Comparison of ENCODE assay signal across 13 cellular contexts in the genomic region with DNA sequence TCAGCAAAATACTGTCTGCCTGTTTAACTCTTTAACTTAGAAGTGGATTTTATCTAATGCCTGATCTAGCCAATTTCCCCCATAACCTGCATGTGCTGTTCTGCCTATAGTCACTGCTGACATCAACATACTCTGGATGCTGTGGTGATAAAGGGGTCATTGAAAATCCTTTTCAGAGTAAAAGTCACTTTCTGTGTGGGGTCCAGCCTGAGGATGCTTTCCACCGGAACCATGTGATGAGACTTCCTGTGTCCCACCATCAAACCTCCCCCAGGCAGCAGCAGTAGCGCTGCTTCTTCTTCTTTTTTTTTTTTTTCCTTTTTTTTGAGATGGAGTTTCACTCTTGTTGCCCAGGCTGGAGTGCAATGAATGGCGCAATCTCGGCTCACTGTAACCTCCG.
A peak's percentile ranks its signal among the peaks of the same experiment; 100 is the strongest.
DNase-seq lines count a peak whose midpoint lies in the region; ATAC-seq and TF ChIP-seq lines count a peak whose summit lies in the region.
"Had no signal": no experiment of that assay in that cellular context is flagged by ENCODE, and none has a peak within 500 bp of the region (broad histone marks: within the 10 kb centered on the region; RNA-seq: fewer than 3 reads in every experiment).

No MANE protein-coding gene starts in this region.

- H3K9me2 ChIP-seq in OCI-LY7 (ENCODE audit: insufficient read depth, low read length): no peaks in the 10 kb centered on the region

- no peak overlapping the region for H3K27ac ChIP-seq in A673 (ENCODE audit: low read depth, low read length, poor library complexity, severe bottlenecking)
- no peak overlapping the region for H3K27ac ChIP-seq in HEK293 (ENCODE audit: extremely low read depth, low read depth, low read length)
- H3K27ac ChIP-seq in OCI-LY7 (ENCODE audit: low read depth, low read length, poor library complexity, severe bottlenecking): no peak overlapping the region
- no peak overlapping the region for H3K27ac ChIP-seq in left lung

- ATAC-seq in GM21619 (IDR thresholded peaks at IDR 0.05; ENCODE audit: unreplicated experiment): no peak
- no peak for ATAC-seq in left lung

- CTCF ChIA-PET in A673 (lab: Charles Lee) (no interaction called here), HEK293 (lab: Yijun Ruan, JAX) (interaction anchor here (0.6 kb wide), 1 partner anchor 27 kb away, joined by 3 read pairs; no protein-coding TSS in a partner anchor), OCI-LY7 (lab: Charles Lee; ENCODE audit: unreplicated experiment) (no interaction called here)

- no peaks in the 10 kb centered on the region for H3K79me2 ChIP-seq in OCI-LY7 (ENCODE audit: insufficient read depth, low read depth, low read length)

- no peaks in the 10 kb centered on the region for H3K9me3 ChIP-seq in A673 (ENCODE audit: low read depth, low read length, poor library complexity, severe bottlenecking)
- H3K9me3 ChIP-seq in HEK293 (ENCODE audit: control insufficient read depth, insufficient read depth, low read depth, low read length): no peaks in the 10 kb centered on the region
- no peaks in the 10 kb centered on the region for H3K9me3 ChIP-seq in OCI-LY7 (ENCODE audit: low read length)
- no peaks in the 10 kb centered on the region for H3K9me3 ChIP-seq in left lung

- H3K4me1 ChIP-seq in A673 (ENCODE audit: insufficient read depth, low read length, poor library complexity, severe bottlenecking): peaks cover 3% of the 10 kb centered on the region
- H3K4me1 ChIP-seq in HEK293 (ENCODE audit: control insufficient read depth, insufficient read depth, low read length): no peaks in the 10 kb centered on the region
- no peaks in the 10 kb centered on the region for H3K4me1 ChIP-seq in OCI-LY7 (ENCODE audit: insufficient read depth, low read length, poor library complexity, severe bottlenecking)
- no peaks in the 10 kb centered on the region for H3K4me1 ChIP-seq in left lung

- H3K36me3 ChIP-seq in A673 (ENCODE audit: insufficient read depth, low read length, poor library complexity, severe bottlenecking): no peaks in the 10 kb centered on the region
- no peaks in the 10 kb centered on the region for H3K36me3 ChIP-seq in HEK293 (ENCODE audit: control insufficient read depth in 2 of 2, insufficient read depth in 1 of 2, low read length in 2 of 2)
- no peaks in the 10 kb centered on the region for H3K36me3 ChIP-seq in OCI-LY7 (ENCODE audit: insufficient read depth, low read length)
- no peaks in the 10 kb centered on the region for H3K36me3 ChIP-seq in left lung

- POLR2A ChIA-PET in A673 (lab: Charles Lee; ENCODE audit: low non-redundant PET): no interaction called here
- POLR2A ChIA-PET in HEK293 (lab: Yijun Ruan, JAX): no interaction called here
- POLR2A ChIA-PET in OCI-LY7 (lab: Charles Lee): no interaction called here

- H2AFZ ChIP-seq in OCI-LY7 (ENCODE audit: low read length): peak overlapping the region; percentile 65; the same call in 1 of the 2 replicates

- H3K4me2 ChIP-seq in OCI-LY7 (ENCODE audit: low read length): no peak overlapping the region

- TF ChIP-seq CTCF in A673 (conservative IDR thresholded peaks at IDR 0.05; ENCODE audit: low read depth, low read length) (no peak), HEK293 (tag by site-specific recombination; IDR thresholded peaks at IDR 0.05) (no peak), OCI-LY7 (conservative IDR thresholded peaks at IDR 0.05; ENCODE audit: low read length) (no peak), left lung (IDR thresholded peaks at IDR 0.05) (no peak)

- H3K27me3 ChIP-seq in A673 (replicated peaks; ENCODE audit: insufficient read depth, low read depth, low read length, poor library complexity) (no peaks in the 10 kb centered on the region), left lung (no peaks in the 10 kb centered on the region)

- BruUV-seq in A673 (replicated peaks; lab: Mats Ljungman, UMichigan) (no TSS peak), OCI-LY7 (replicated peaks; lab: Mats Ljungman, UMichigan) (no TSS peak)

- intact Hi-C loops in A673 (cut with micrococcal nuclease; ENCODE audit: unreplicated experiment) (no loop called here), OCI-LY7 (cut with micrococcal nuclease; ENCODE audit: unreplicated experiment) (no loop called here), left lung (cut with DNase I) (no loop called here)

- no peaks in the 10 kb centered on the region for H4K20me1 ChIP-seq in OCI-LY7 (ENCODE audit: insufficient read depth, low read length)

- DNase-seq in A673 (ENCODE audit: low spot score) (peak; percentile 4), OCI-LY7 (ENCODE audit: low spot score) (no peak), iPS DF 19.7 (ENCODE audit: low read depth, low spot score) (peak; percentile 9), AG08395 (ENCODE audit: low spot score) (no peak), left lung (no peak)
- DNase-seq: GF-D8, NCI-H1048, NCI-H1694 treated with DMSO at 0.1 percent for 48 hours, NCI-H510A, RPMI8226, SW 1271 had no signal

- no peak overlapping the region for H3K4me3 ChIP-seq in A673 (ENCODE audit: low read depth, low read length, poor library complexity, severe bottlenecking)
- no peak overlapping the region for H3K4me3 ChIP-seq in HEK293 (ENCODE audit: low read depth, low read length)
- H3K4me3 ChIP-seq in OCI-LY7 (ENCODE audit: low read depth, low read length, poor library complexity, severe bottlenecking): no peak overlapping the region
- no peak overlapping the region for H3K4me3 ChIP-seq in left lung

TF ChIP-seq in HEK293, 187 proteins besides CTCF, POLR2A, EP300 and RAD21:
- TF ChIP-seq ZSCAN23 (tag by site-specific recombination; IDR thresholded peaks at IDR 0.05): no peak
- TF ChIP-seq, protein P1, sequence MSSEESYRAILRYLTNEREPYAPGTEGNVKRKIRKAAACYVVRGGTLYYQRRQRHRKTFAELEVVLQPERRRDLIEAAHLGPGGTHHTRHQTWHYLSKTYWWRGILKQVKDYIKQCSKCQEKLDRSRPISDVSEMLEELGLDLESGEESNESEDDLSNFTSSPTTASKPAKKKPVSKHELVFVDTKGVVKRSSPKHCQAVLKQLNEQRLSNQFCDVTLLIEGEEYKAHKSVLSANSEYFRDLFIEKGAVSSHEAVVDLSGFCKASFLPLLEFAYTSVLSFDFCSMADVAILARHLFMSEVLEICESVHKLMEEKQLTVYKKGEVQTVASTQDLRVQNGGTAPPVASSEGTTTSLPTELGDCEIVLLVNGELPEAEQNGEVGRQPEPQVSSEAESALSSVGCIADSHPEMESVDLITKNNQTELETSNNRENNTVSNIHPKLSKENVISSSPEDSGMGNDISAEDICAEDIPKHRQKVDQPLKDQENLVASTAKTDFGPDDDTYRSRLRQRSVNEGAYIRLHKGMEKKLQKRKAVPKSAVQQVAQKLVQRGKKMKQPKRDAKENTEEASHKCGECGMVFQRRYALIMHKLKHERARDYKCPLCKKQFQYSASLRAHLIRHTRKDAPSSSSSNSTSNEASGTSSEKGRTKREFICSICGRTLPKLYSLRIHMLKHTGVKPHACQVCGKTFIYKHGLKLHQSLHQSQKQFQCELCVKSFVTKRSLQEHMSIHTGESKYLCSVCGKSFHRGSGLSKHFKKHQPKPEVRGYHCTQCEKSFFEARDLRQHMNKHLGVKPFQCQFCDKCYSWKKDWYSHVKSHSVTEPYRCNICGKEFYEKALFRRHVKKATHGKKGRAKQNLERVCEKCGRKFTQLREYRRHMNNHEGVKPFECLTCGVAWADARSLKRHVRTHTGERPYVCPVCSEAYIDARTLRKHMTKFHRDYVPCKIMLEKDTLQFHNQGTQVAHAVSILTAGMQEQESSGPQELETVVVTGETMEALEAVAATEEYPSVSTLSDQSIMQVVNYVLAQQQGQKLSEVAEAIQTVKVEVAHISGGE (tag by site-specific recombination; conservative IDR thresholded peaks at IDR 0.05; ENCODE audit: low read depth): peak; percentile 72

Comparison
In these comparisons a context has a peak if more than half of its experiments do, and no peak if none do; other contexts are left out.
1. DNase-seq: peak in A673 (single experiment) and iPS DF 19.7 (single experiment); none in OCI-LY7 (single experiment), AG08395 (single experiment) and left lung (0 of 2).